Comparison of ENCODE assay signal across 19 cellular contexts in the genomic region with DNA sequence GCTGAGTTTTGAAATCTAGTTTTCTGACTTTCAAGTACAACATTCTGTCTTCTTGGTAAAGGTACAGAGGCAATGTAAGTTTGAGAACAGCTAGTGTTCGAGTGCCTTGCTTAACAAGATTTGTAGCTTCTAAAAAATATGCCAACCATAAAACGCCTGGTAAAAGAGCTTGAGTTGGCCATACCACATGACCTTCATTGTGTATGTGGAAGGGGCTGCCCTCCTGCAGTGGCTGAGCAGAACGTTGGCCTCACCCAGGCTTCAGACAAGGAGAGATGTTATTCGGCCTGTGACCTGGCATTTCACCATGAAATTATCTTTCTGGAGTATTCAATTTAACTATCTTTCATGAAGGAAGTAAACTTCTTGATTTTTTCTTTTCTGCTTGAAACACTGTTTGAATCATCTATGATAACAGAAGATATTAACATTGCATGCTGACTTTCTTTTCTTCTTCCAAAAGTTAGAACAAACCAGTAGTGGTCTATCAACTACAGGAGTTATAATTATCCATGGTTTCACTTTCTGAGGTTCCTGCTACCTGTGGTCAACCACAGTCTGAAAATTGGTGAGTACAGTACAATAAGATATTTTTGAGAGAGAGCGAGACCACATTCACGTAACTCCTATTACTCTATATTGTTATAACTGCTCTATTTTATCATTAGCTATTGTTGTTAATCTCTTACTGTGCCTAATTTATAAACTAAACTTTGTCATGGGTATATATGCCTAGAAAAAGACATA.
A peak's percentile ranks its signal among the peaks of the same experiment; 100 is the strongest.
DNase-seq lines count a peak whose midpoint lies in the region; ATAC-seq, FAIRE-seq and TF ChIP-seq lines count a peak whose summit lies in the region.
"Had no signal": no experiment of that assay in that cellular context is flagged by ENCODE, and none has a peak within 500 bp of the region (broad histone marks: within the 10 kb centered on the region; RNA-seq: fewer than 3 reads in every experiment).

No MANE protein-coding gene starts in this region.

- H3K4me3 ChIP-seq in MM.1S (ENCODE audit: low read length): no peak overlapping the region
- no peak overlapping the region for H3K4me3 ChIP-seq in H1 (ENCODE audit: extremely low read depth in 1 of 4, insufficient read depth in 2 of 4, low read depth in 3 of 4, low read length in 4 of 4)
- H3K4me3 ChIP-seq in MG63: no peak overlapping the region
- H3K4me3 ChIP-seq: coronary artery, ovary had no signal

- H3K36me3 ChIP-seq in MM.1S (replicated peaks; ENCODE audit: insufficient read depth, low read length) (no peaks in the 10 kb centered on the region), H1 (ENCODE audit: control insufficient read depth in 2 of 4, insufficient read depth in 4 of 4, low read length in 3 of 4) (no peaks in the 10 kb centered on the region), MG63 (no peaks in the 10 kb centered on the region)
- H3K36me3 ChIP-seq: ovary had no signal

- H2AK5ac ChIP-seq in H1 (ENCODE audit: low read depth, low read length): no peak overlapping the region

- WGBS in H1 (ENCODE audit: extremely low coverage in 1 of 2, insufficient coverage in 1 of 2, insufficient read length in 1 of 2, insufficient replicate concordance in 2 of 2, low coverage in 1 of 2, low lambda C conversion rate in 2 of 2, missing lambda C conversion rate in 1 of 2), 2 experiments: 79% methylated on average over 6 of the region's 6 CpGs; no CpG with 5 or more reads in 1 of the 2 experiments

- no peak overlapping the region for H2BK15ac ChIP-seq in H1 (ENCODE audit: low read length)

- H3K9me3 ChIP-seq in MM.1S (replicated peaks; ENCODE audit: insufficient read depth, low read length) (no peaks in the 10 kb centered on the region), H1 (ENCODE audit: insufficient read depth in 2 of 2, low read depth in 1 of 2, low read length in 1 of 2) (no peaks in the 10 kb centered on the region), MG63 (no peaks in the 10 kb centered on the region)
- H3K9me3 ChIP-seq: ovary had no signal

- H2AFZ ChIP-seq in MM.1S (ENCODE audit: low read length) (no peak overlapping the region), H1 (ENCODE audit: low read length) (no peak overlapping the region)

- POLR2A ChIA-PET in H1 (lab: Charles Lee; ENCODE audit: partially characterized antibody) (interaction anchor here (0.9 kb wide), 1 partner anchor 23 kb away, joined by 3 read pairs; no protein-coding TSS in a partner anchor), GM10248 (lab: Yijun Ruan, JAX) (no interaction called here)
- POLR2A ChIA-PET in activated CD8-positive, alpha-beta T cell treated with anti-CD3 and anti-CD28 coated beads for 36 hours (lab: Charles Lee): no interaction called here

- no peak overlapping the region for H2BK5ac ChIP-seq in H1 (ENCODE audit: low read depth, low read length)

- H4K8ac ChIP-seq in H1 (ENCODE audit: extremely low read depth, insufficient read depth, low read length): no peak overlapping the region

- H3K9me3 Mint-ChIP-seq in activated CD8-positive, alpha-beta T cell treated with anti-CD3 and anti-CD28 coated beads for 36 hours: no peaks in the 10 kb centered on the region
- H3K9me3 Mint-ChIP-seq: CD4-positive, alpha-beta T cell; stimulated activated naive CD8-positive, alpha-beta T cell treated with anti-CD3 and anti-CD28 coated beads, Interleukin-15, Interleukin-2, amounts not matched to agents 100 ng/mL and 50 ng/mL, for 24 hours had no signal

- no peak for ATAC-seq in activated CD8-positive, alpha-beta T cell treated with anti-CD3 and anti-CD28 coated beads for 36 hours
- ATAC-seq: esophagus mucosa had no signal

- no peak for TF ChIP-seq POLR2A in H1 (IDR thresholded peaks at IDR 0.05; ENCODE audit: control extremely low read depth in 1 of 2, low read depth in 2 of 2, low read length in 2 of 2)

- H3K27ac Mint-ChIP-seq in activated CD8-positive, alpha-beta T cell treated with anti-CD3 and anti-CD28 coated beads for 36 hours: no peak overlapping the region
- H3K27ac Mint-ChIP-seq: CD4-positive, alpha-beta T cell; stimulated activated naive CD8-positive, alpha-beta T cell treated with anti-CD3 and anti-CD28 coated beads, Interleukin-15, Interleukin-2, amounts not matched to agents 100 ng/mL and 50 ng/mL, for 24 hours had no signal

- no peak for TF ChIP-seq EP300 in H1 (IDR thresholded peaks at IDR 0.05; ENCODE audit: borderline replicate concordance in 1 of 2, low read depth in 2 of 2, low read length in 2 of 2)

- H3K79me2 ChIP-seq in MM.1S (ENCODE audit: low read length) (no peaks in the 10 kb centered on the region), H1 (ENCODE audit: control insufficient read depth in 1 of 2, insufficient read depth in 2 of 2, low read length in 2 of 2) (peaks cover 0 to 71% of the 10 kb centered on the region in 2 experiments; a peak in 2 of 4 replicates)

- H3K56ac ChIP-seq in H1 (replicated peaks; ENCODE audit: insufficient read length, low read depth, low read length): no peak overlapping the region

- H4K20me1 ChIP-seq in MM.1S (ENCODE audit: insufficient read depth, low read length) (peaks cover 6% of the 10 kb centered on the region; the same call in 1 of the 2 replicates), H1 (replicated peaks in 1 of 2; ENCODE audit: control insufficient read depth in 1 of 2, insufficient read depth in 2 of 2, low read length in 2 of 2) (no peaks in the 10 kb centered on the region)

- TF ChIP-seq RAD21 in H1 (IDR thresholded peaks at IDR 0.05 in 1 of 2, conservative IDR thresholded peaks at IDR 0.05 in 1 of 2; ENCODE audit: low read depth in 2 of 2, low read length in 2 of 2): no peak

- no peaks in the 10 kb centered on the region for H3K36me3 Mint-ChIP-seq in activated CD8-positive, alpha-beta T cell treated with anti-CD3 and anti-CD28 coated beads for 36 hours (ENCODE audit: low read depth)

- H3F3A ChIP-seq in MM.1S (ENCODE audit: insufficient read depth, low read length): peaks cover 4% of the 10 kb centered on the region; the same call in 1 of the 2 replicates

- H3K23me2 ChIP-seq in H1 (ENCODE audit: low read depth, low read length): no peaks in the 10 kb centered on the region

- H2BK20ac ChIP-seq in H1 (ENCODE audit: low read length): no peak overlapping the region

- no peak overlapping the region for H3K18ac ChIP-seq in H1 (ENCODE audit: extremely low read depth, low read length)

- peak; percentile 7 for FAIRE-seq in H1 (lab: Jason Lieb, UNC)
- FAIRE-seq: TTC549 had no signal

- H3K79me1 ChIP-seq in H1 (ENCODE audit: low read depth, low read length): 0 out of 2 replicates have a peak, but pooled peaks cover 2% of the 10 kb centered on the region

- intact Hi-C loops in activated CD8-positive, alpha-beta T cell treated with anti-CD3 and anti-CD28 coated beads for 36 hours (cut with micrococcal nuclease): no loop called here

- H3K27me3 Mint-ChIP-seq in activated CD8-positive, alpha-beta T cell treated with anti-CD3 and anti-CD28 coated beads for 36 hours: peaks cover 7% of the 10 kb centered on the region
- H3K27me3 Mint-ChIP-seq: CD4-positive, alpha-beta T cell had no signal

- H2BK12ac ChIP-seq in H1 (ENCODE audit: low read depth, low read length): no peak overlapping the region

- no peak overlapping the region for H3K14ac ChIP-seq in H1 (ENCODE audit: insufficient read length)

- H3K9ac ChIP-seq in MM.1S (ENCODE audit: low read length) (no peak overlapping the region), H1 (replicated peaks in 1 of 4; ENCODE audit: extremely low read depth in 1 of 4, low read depth in 3 of 4, low read length in 3 of 4) (no peak overlapping the region)

- no peak overlapping the region for H3K4me3 Mint-ChIP-seq in activated CD8-positive, alpha-beta T cell treated with anti-CD3 and anti-CD28 coated beads for 36 hours
- H3K4me3 Mint-ChIP-seq: CD4-positive, alpha-beta T cell; stimulated activated naive CD8-positive, alpha-beta T cell treated with anti-CD3 and anti-CD28 coated beads, Interleukin-15, Interleukin-2, amounts not matched to agents 100 ng/mL and 50 ng/mL, for 24 hours had no signal

- H3K4ac ChIP-seq in H1 (replicated peaks; ENCODE audit: insufficient read length, low read depth, low read length): no peak overlapping the region

- DNase-seq in NOMO-1 treated with DMSO at 0.1 percent for 48 hours (lab: John Stamatoyannopoulos, UW; ENCODE audit: unreplicated experiment) (peak; percentile 53), NOMO-1 treated with dmso at 0.1 percent for 144 hours (lab: John Stamatoyannopoulos, UW; ENCODE audit: unreplicated experiment) (no peak), MM.1S (peak; percentile 81), H1 (ENCODE audit: low read depth in 1 of 2, low spot score in 2 of 2) (no peak), GM10248 (ENCODE audit: extremely low spot score) (no peak), MG63 (no peak)
- DNase-seq in activated CD8-positive, alpha-beta T cell treated with anti-CD3 and anti-CD28 coated beads for 36 hours: no peak
- no peak for DNase-seq in activated CD8-positive, alpha-beta memory T cell treated with anti-CD3 and anti-CD28 coated beads, Interleukin-2, amount 50 U/mL, for 48 hours
- DNase-seq: activated effector memory CD4-positive, alpha-beta T cell treated with anti-CD3 and anti-CD28 coated beads, Interleukin-2, amount 50 U/mL, for 16 hours; aorta; CD4-positive, alpha-beta T cell; EL; NCI-H446 treated with DMSO at 0.1 percent for 48 hours; ovary had no signal

- CTCF ChIA-PET in H1 (lab: Charles Lee; ENCODE audit: partially characterized antibody) (no interaction called here), GM10248 (lab: Yijun Ruan, JAX) (no interaction called here)
- CTCF ChIA-PET in activated CD8-positive, alpha-beta T cell treated with anti-CD3 and anti-CD28 coated beads for 36 hours (lab: Charles Lee): no interaction called here

- H3K9me2 ChIP-seq in MM.1S (replicated peaks; ENCODE audit: insufficient read depth, low read length): no peaks in the 10 kb centered on the region

- no peak overlapping the region for H4K5ac ChIP-seq in H1 (ENCODE audit: insufficient read length, low read depth, low read length)

- peaks cover 25% of the 10 kb centered on the region for H3K27me3 ChIP-seq in MM.1S (replicated peaks; ENCODE audit: insufficient read depth, low read length)
- no peaks in the 10 kb centered on the region for H3K27me3 ChIP-seq in H1 (replicated peaks in 1 of 4; ENCODE audit: control insufficient read depth in 3 of 4, extremely low read depth in 1 of 4, insufficient read depth in 3 of 4, low read length in 3 of 4)
- H3K27me3 ChIP-seq in MG63: peaks cover 6% of the 10 kb centered on the region; the same call in 1 of the 2 replicates
- H3K27me3 ChIP-seq: ovary had no signal

- H3K27ac ChIP-seq in MM.1S (ENCODE audit: low read length) (no peak overlapping the region), H1 (ENCODE audit: low read depth, low read length) (no peak overlapping the region)
- H3K27ac ChIP-seq: 22Rv1, coronary artery, ovary had no signal

- TF ChIP-seq CTCF in MM.1S (IDR thresholded peaks at IDR 0.05; ENCODE audit: low read length) (no peak), H1 (IDR thresholded peaks at IDR 0.05; ENCODE audit: control extremely low read depth in 1 of 3, insufficient read depth in 1 of 3, low read depth in 1 of 3, low read length in 3 of 3) (no peak), GM10248 (IDR thresholded peaks at IDR 0.05; ENCODE audit: control extremely low read depth, extremely low read depth, low read depth, missing control alignments) (no peak)
- no peak for TF ChIP-seq CTCF in activated CD8-positive, alpha-beta T cell treated with anti-CD3 and anti-CD28 coated beads for 36 hours (IDR thresholded peaks at IDR 0.05)

- H3K4me2 ChIP-seq in MM.1S (ENCODE audit: low read depth, low read length): peak overlapping the region; percentile 29
- H3K4me2 ChIP-seq in H1 (ENCODE audit: insufficient read depth in 1 of 2, low read depth in 2 of 2, low read length in 2 of 2): no peak overlapping the region

- H3K23ac ChIP-seq in H1 (ENCODE audit: insufficient read length): no peak overlapping the region

- no peak overlapping the region for H2BK120ac ChIP-seq in H1 (replicated peaks; ENCODE audit: low read depth, low read length)

- H4K91ac ChIP-seq in H1 (replicated peaks; ENCODE audit: insufficient read length, low read length): no peak overlapping the region

- H3K4me1 ChIP-seq in MM.1S (ENCODE audit: low read length): peaks cover 22% of the 10 kb centered on the region
- H3K4me1 ChIP-seq in H1 (replicated peaks in 1 of 4; ENCODE audit: control insufficient read depth in 3 of 4, insufficient read depth in 4 of 4, low read length in 3 of 4): peaks cover 0 to 11% (median under 1%) of the 10 kb centered on the region in 4 experiments; a peak in 3 of 7 replicates

- peaks cover 6% of the 10 kb centered on the region for H3K4me1 Mint-ChIP-seq in activated CD8-positive, alpha-beta T cell treated with anti-CD3 and anti-CD28 coated beads for 36 hours (ENCODE audit: low read depth)

Comparison
In these comparisons a context has a peak if more than half of its experiments do, and no peak if none do; other contexts are left out.
1. DNase-seq: peak in NOMO-1 treated with DMSO at 0.1 percent for 48 hours (single experiment) and MM.1S (single experiment); none in NOMO-1 treated with dmso at 0.1 percent for 144 hours (single experiment), H1 (0 of 2), GM10248 (single experiment), activated CD8-positive, alpha-beta T cell treated with anti-CD3 and anti-CD28 coated beads for 36 hours (single experiment), MG63 (single experiment) and activated CD8-positive, alpha-beta memory T cell treated with anti-CD3 and anti-CD28 coated beads, Interleukin-2, amount 50 U/mL, for 48 hours (single experiment).